ENCODE assay signal across 9 cellular contexts in genomic region chr7:93551063-93551895, GRCh38. TPM values are rescaled to one million over a fixed set of nuclear protein-coding genes. Genes with fewer than 3 reads are reported as not detected.
DNase-seq lines count a peak whose midpoint lies in the region; ATAC-seq and TF ChIP-seq lines count a peak whose summit lies in the region.
"Had no signal": no experiment of that assay in that cellular context is flagged by ENCODE, and none has a peak within 500 bp of the region (broad histone marks: within the 10 kb centered on the region; RNA-seq: fewer than 3 reads in every experiment).

No MANE protein-coding gene starts in this region.

- DNase-seq in SK-N-SH = no peak
- peak; percentile 65 for DNase-seq in iPS-NIHi11 (ENCODE audit: low spot score)
- DNase-seq in ecto neural progenitor cell (ENCODE audit: low spot score) = no peak
- DNase-seq in colonic mucosa = no peak
- no peak for DNase-seq in sciatic nerve (ENCODE audit: low spot score)
- DNase-seq in mucosa of gallbladder (ENCODE audit: low spot score) = no peak

- CTCF ChIA-PET in SK-N-SH (lab: Yijun Ruan, JAX) = interaction anchor here (0.6 to 6.6 kb wide), 37 partner anchors 8 to 1822 kb away, joined by 3 to 88 read pairs (median 4); partner anchors contain the start of gene CALCR

- intact Hi-C loops in colonic mucosa (cut with DNase I) (no loop called here), sciatic nerve (cut with DNase I) (no loop called here)

- H3K4me1 ChIP-seq in DOHH2 (ENCODE audit: control insufficient read depth, low read length) = 0 out of 2 replicates have a peak, but pooled peaks cover 4% of the 10 kb centered on the region
- no peaks in the 10 kb centered on the region for H3K4me1 ChIP-seq in SK-N-SH (ENCODE audit: control insufficient read depth in 1 of 2, insufficient read depth in 2 of 2, low read depth in 1 of 2, low read length in 1 of 2)
- H3K4me1 ChIP-seq in colonic mucosa = no peaks in the 10 kb centered on the region

- H3K9me3 ChIP-seq in DOHH2 (ENCODE audit: control insufficient read depth, insufficient read depth, low read length) (no peaks in the 10 kb centered on the region), SK-N-SH (no peaks in the 10 kb centered on the region), colonic mucosa (no peaks in the 10 kb centered on the region)

- H3K9ac ChIP-seq in SK-N-SH = no peak overlapping the region
- H3K9ac ChIP-seq in colonic mucosa (ENCODE audit: low read depth in 2 of 2, low read length in 2 of 2) = no peak overlapping the region

- H3K27ac ChIP-seq in DOHH2 (ENCODE audit: low read depth, low read length) (no peak overlapping the region), SK-N-SH (ENCODE audit: low read depth in 2 of 2, low read length in 1 of 2) (no peak overlapping the region), colonic mucosa (no peak overlapping the region)

- POLR2A ChIA-PET in SK-N-SH (lab: Yijun Ruan, JAX) = no interaction called here

- H3F3A ChIP-seq in DOHH2 (ENCODE audit: control insufficient read depth, insufficient read depth) (no peaks in the 10 kb centered on the region), SK-N-SH (replicated peaks; ENCODE audit: insufficient read depth) (no peaks in the 10 kb centered on the region)

- H4K20me1 ChIP-seq in DOHH2 (ENCODE audit: control insufficient read depth, insufficient read depth, low read depth, low read length) = no peaks in the 10 kb centered on the region
- H4K20me1 ChIP-seq in SK-N-SH (ENCODE audit: insufficient read depth) = no peaks in the 10 kb centered on the region

- H3K79me2 ChIP-seq in DOHH2 (ENCODE audit: control insufficient read depth, low read length) (no peaks in the 10 kb centered on the region), SK-N-SH (ENCODE audit: insufficient read depth) (no peaks in the 10 kb centered on the region)

- ATAC-seq in HG02759 (IDR thresholded peaks at IDR 0.05; ENCODE audit: unreplicated experiment) (peak; percentile 47), sciatic nerve (no peak)

- H3K4me2 ChIP-seq in DOHH2 (ENCODE audit: low read length) (no peak overlapping the region), SK-N-SH (no peak overlapping the region)

- H3K9me2 ChIP-seq in DOHH2 (replicated peaks; ENCODE audit: control insufficient read depth, low read length) (no peaks in the 10 kb centered on the region), SK-N-SH (no peaks in the 10 kb centered on the region)

- TF ChIP-seq EP300 in SK-N-SH (IDR thresholded peaks at IDR 0.05; ENCODE audit: borderline replicate concordance in 1 of 2, low read depth in 1 of 2, low read length in 1 of 2) = no peak

- H3K36me3 ChIP-seq in DOHH2 (ENCODE audit: control insufficient read depth, low read length) (no peaks in the 10 kb centered on the region), SK-N-SH (replicated peaks in 1 of 2; ENCODE audit: control insufficient read depth in 1 of 2, insufficient read depth in 2 of 2, low read length in 1 of 2) (no peaks in the 10 kb centered on the region), colonic mucosa (no peaks in the 10 kb centered on the region)

- TF ChIP-seq RAD21 in SK-N-SH (IDR thresholded peaks at IDR 0.05; ENCODE audit: low read length) = peak; percentile 73

- 13% methylated on average over 6 of the region's 6 CpGs for WGBS in SK-N-SH (ENCODE audit: low lambda C conversion rate)

- peak; percentile 82 for TF ChIP-seq CTCF in DOHH2 (IDR thresholded peaks at IDR 0.05; ENCODE audit: low read depth, low read length, poor library complexity, severe bottlenecking)
- peak; percentile 88 for TF ChIP-seq CTCF in SK-N-SH (IDR thresholded peaks at IDR 0.05)
- no peak for TF ChIP-seq CTCF in colonic mucosa (IDR thresholded peaks at IDR 0.05)

- no peak overlapping the region for H2AFZ ChIP-seq in SK-N-SH (ENCODE audit: low read depth)

- H3K27me3 ChIP-seq in DOHH2 (ENCODE audit: control insufficient read depth, low read length) (0 out of 2 replicates have a peak, but pooled peaks cover 6% of the 10 kb centered on the region), SK-N-SH (ENCODE audit: insufficient read depth) (no peaks in the 10 kb centered on the region), colonic mucosa (no peaks in the 10 kb centered on the region)

- H3K4me3 ChIP-seq in DOHH2 (ENCODE audit: low read length) (no peak overlapping the region), SK-N-SH (ENCODE audit: low read depth in 2 of 2, low read length in 1 of 2) (no peak overlapping the region; a peak in 1 of 4 replicates), colonic mucosa (no peak overlapping the region)

TF ChIP-seq in SK-N-SH, 30 proteins besides CTCF, POLR2A, EP300 and RAD21:
- TF ChIP-seq SMC3 (IDR thresholded peaks at IDR 0.05; ENCODE audit: low read depth, low read length) (peak; percentile 63), MAX (IDR thresholded peaks at IDR 0.05; ENCODE audit: low read depth) (no peak), GABPA (IDR thresholded peaks at IDR 0.05; ENCODE audit: low read depth) (no peak)

RNA-seq across cellular contexts. Expression of gene CALCR, which starts 23.2 kb away (rescaled TPM):
- polyA plus RNA-seq in SK-N-SH (2012; rRNA removed) = 0.06 and 0.12 TPM in 2 replicates
- polyA plus RNA-seq in SK-N-SH (2012; cell fraction: cytosol; rRNA removed) = 0.08 and 0.12 TPM in 2 replicates
- polyA plus RNA-seq in SK-N-SH (2012; cell fraction: nucleus; rRNA removed) = 0.05 and 0.08 TPM in 2 replicates
- total RNA-seq in colonic mucosa = not detected
- total RNA-seq in sciatic nerve = 0.62 TPM
- 0.17 TPM for total RNA-seq in mucosa of gallbladder
- total RNA-seq: T-helper 1 cell treated with Interleukin-12 subunit alpha and Interleukin-12 subunit beta and Interleukin-4 antibody, amounts not matched to agents 30 ng/mL and 1 ng/mL, for 36 hours had no signal
